2 cellular contexts compared by ENCODE assay signal in genomic region chr1:110280126-110280525, GRCh38.
TF ChIP-seq lines count a peak whose summit lies in the region.

No MANE protein-coding gene starts in this region.

TF ChIP-seq in GM23338, 12 proteins besides CTCF, POLR2A, EP300 and RAD21:
- TF ChIP-seq REST (IDR thresholded peaks at IDR 0.05; ENCODE audit: unreplicated experiment), result no peak
- no peak for TF ChIP-seq ZNF114 (CRISPR knock-in tag; IDR thresholded peaks at IDR 0.05)
- no peak for TF ChIP-seq EZH2phosphoT487 (IDR thresholded peaks at IDR 0.05; ENCODE audit: unreplicated experiment)
- no peak for TF ChIP-seq CREB1 (CRISPR knock-in tag; IDR thresholded peaks at IDR 0.05; ENCODE audit: low read depth)
- TF ChIP-seq JUNB (IDR thresholded peaks at IDR 0.05; ENCODE audit: unreplicated experiment), result no peak
- TF ChIP-seq ZNF462 (CRISPR knock-in tag; IDR thresholded peaks at IDR 0.05), result no peak
- no peak for TF ChIP-seq ZNF331 (CRISPR knock-in tag; IDR thresholded peaks at IDR 0.05; ENCODE audit: low read depth)
- no peak for TF ChIP-seq STAT1 (IDR thresholded peaks at IDR 0.05; ENCODE audit: unreplicated experiment)
- no peak for TF ChIP-seq EZH2 (IDR thresholded peaks at IDR 0.05; ENCODE audit: low read depth, unreplicated experiment)
- no peak for TF ChIP-seq ETS1 (IDR thresholded peaks at IDR 0.05)
- no peak for TF ChIP-seq POLR2AphosphoS5 (IDR thresholded peaks at IDR 0.05; ENCODE audit: low read depth)
- no peak for TF ChIP-seq NANOG (IDR thresholded peaks at IDR 0.05; ENCODE audit: borderline replicate concordance)

TF ChIP-seq in K562, 482 proteins besides CTCF, POLR2A, EP300 and RAD21:
- no peak for TF ChIP-seq VEZF1 (CRISPR knock-in tag; IDR thresholded peaks at IDR 0.05)
- TF ChIP-seq ZBTB33 (CRISPR knock-in tag; IDR thresholded peaks at IDR 0.05), result no peak
